ENCODE assay signal across 22 cellular contexts in the genomic region with DNA sequence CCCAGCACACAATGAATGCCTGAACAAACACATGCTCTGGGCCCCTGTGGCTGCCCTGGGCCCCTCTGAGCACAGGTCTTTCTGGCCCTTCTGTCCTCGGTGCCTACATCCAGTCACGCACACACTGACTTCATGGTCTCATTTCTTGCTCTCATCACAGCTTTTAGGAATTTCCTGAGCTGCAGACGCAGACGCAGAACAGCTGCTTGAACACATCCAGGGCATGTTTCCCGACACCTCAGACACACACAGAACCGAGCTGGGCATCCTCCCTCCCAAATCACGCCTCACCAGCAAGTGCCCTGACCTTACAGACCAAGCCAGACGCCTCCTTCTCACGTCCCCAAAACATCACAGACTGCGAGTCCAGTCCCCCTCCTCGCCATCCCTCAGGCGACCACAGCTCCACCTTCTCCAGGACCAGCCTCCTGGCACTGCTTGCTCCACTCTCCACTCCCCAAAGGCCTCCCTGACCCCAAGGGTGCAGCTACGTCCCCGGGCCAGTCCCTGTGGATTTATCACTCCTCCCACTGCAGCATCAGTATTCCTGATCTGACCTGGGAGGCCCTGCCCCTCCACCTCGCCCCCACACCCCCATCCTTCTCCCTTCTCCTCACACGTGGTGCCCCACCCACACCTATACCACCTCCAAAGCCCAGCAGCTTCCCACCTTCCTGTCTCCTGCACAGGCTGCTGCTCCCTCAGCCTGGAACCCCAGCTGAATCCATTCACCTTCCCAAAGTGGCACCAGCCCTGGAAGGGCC. TPM values are rescaled to one million over a fixed set of nuclear protein-coding genes. Genes with fewer than 3 reads are reported as not detected.
DNase-seq lines count a peak whose midpoint lies in the region; ATAC-seq, FAIRE-seq and TF ChIP-seq lines count a peak whose summit lies in the region.
"Had no signal": no experiment of that assay in that cellular context is flagged by ENCODE, and none has a peak within 500 bp of the region (broad histone marks: within the 10 kb centered on the region; RNA-seq: fewer than 3 reads in every experiment).

No MANE protein-coding gene starts in this region.

- TF ChIP-seq POLR2A in K562 (conservative IDR thresholded peaks at IDR 0.05), result no peak

- 92% methylated on average over 15 of the region's 16 CpGs for WGBS in K562 (ENCODE audit: insufficient coverage, low coverage, missing lambda C conversion rate)

- peaks cover 12 to 26% of the 10 kb centered on the region in 2 experiments; a peak in 4 of 5 replicates for H3K4me1 ChIP-seq in K562 (replicated peaks in 1 of 2; ENCODE audit: control insufficient read depth in 2 of 2, insufficient read depth in 2 of 2, low read length in 2 of 2)
- H3K4me1 ChIP-seq: vagina had no signal

- H3K4me3 Mint-ChIP-seq in stimulated activated naive B cell treated with anti-CD40 and anti-IgM and Interleukin-4, amounts not matched to agents 10 μg/mL and 1 μg/mL and 100 μg/mL, for 72 hours, result no peak overlapping the region
- H3K4me3 Mint-ChIP-seq in immature natural killer cell, result no peak overlapping the region

- peaks cover 21 to 25% of the 10 kb centered on the region in 2 donors for H3K36me3 Mint-ChIP-seq in stimulated activated naive B cell treated with anti-CD40 and anti-IgM and Interleukin-4, amounts not matched to agents 10 μg/mL and 1 μg/mL and 100 μg/mL, for 72 hours
- peaks cover 14 to 28% (median 20%) of the 10 kb centered on the region in 3 donors for H3K36me3 Mint-ChIP-seq in immature natural killer cell

- no peak overlapping the region for H3K4me2 ChIP-seq in K562 (ENCODE audit: insufficient read depth, low read length)

- peak; percentile 31 for DNase-seq in activated effector memory CD4-positive, alpha-beta T cell treated with anti-CD3 and anti-CD28 coated beads, Interleukin-2, amount 50 U/mL, for 16 hours
- no peak for DNase-seq in activated effector memory CD4-positive, alpha-beta T cell treated with Interleukin-2 at 50 U/mL for 16 hours
- DNase-seq in K562 (ENCODE audit: extremely low read depth in 1 of 4, low spot score in 3 of 4) (no peak), head of caudate nucleus (peak in 37 of 42 donors; percentile 26 to 84 (median 57)), NCI-H526 treated with DMSO at 0.1 percent for 48 hours (lab: John Stamatoyannopoulos, UW) (no peak), immature natural killer cell (no peak)
- DNase-seq in stimulated activated naive B cell treated with anti-CD40 and anti-IgM and Interleukin-4, amounts not matched to agents 10 μg/mL and 1 μg/mL and 100 μg/mL, for 72 hours, result no peak
- DNase-seq: activated CD4-positive, CD25-positive, alpha-beta regulatory T cell; central memory CD4-positive, alpha-beta T cell; effector memory CD4-positive, alpha-beta T cell; heart right ventricle; left ventricle myocardium superior; NCI-H1105; NCI-H2081 treated with DMSO at 0.1 percent for 48 hours; NCI-H526; retina; T-helper 9 cell had no signal

- no peak for FAIRE-seq in K562 (lab: Jason Lieb, UNC)
- FAIRE-seq: D721Med had no signal

- no peaks in the 10 kb centered on the region for H3K9me1 ChIP-seq in K562 (ENCODE audit: control insufficient read depth, insufficient read depth, low read length)

- peaks cover 17% of the 10 kb centered on the region for H3K9me3 ChIP-seq in K562 (replicated peaks; ENCODE audit: control insufficient read depth, insufficient read depth, low read depth, low read length)
- H3K9me3 ChIP-seq: heart right ventricle, vagina had no signal

- TF ChIP-seq EP300 in K562 (IDR thresholded peaks at IDR 0.05; ENCODE audit: low read length), result no peak

- no peak overlapping the region for H3K4me3 ChIP-seq in K562
- H3K4me3 ChIP-seq: heart right ventricle, vagina had no signal

- intact Hi-C loops in K562 (cut with micrococcal nuclease), result no loop called here
- intact Hi-C loops in head of caudate nucleus (cut with DNase I), result no loop called here

- H2AFZ ChIP-seq in K562 (ENCODE audit: low read depth, low read length), result no peak overlapping the region

- CTCF ChIA-PET in K562 (lab: Yijun Ruan, JAX; ENCODE audit: low intra/inter-chr PET ratio), result no interaction called here

- POLR2A ChIA-PET in K562 (lab: Yijun Ruan, JAX), result interaction anchor here (0.7 to 2.3 kb wide), 2 partner anchors 12 to 16 kb away, joined by 4 to 10 read pairs; partner anchors contain the start of genes BET1L and RIC8A

- no peaks in the 10 kb centered on the region for H3K27me3 ChIP-seq in K562 (ENCODE audit: control insufficient read depth in 2 of 2, insufficient read depth in 2 of 2, low read length in 2 of 2)
- H3K27me3 ChIP-seq: heart right ventricle, vagina had no signal

- H3K27ac ChIP-seq in K562 (ENCODE audit: extremely low read depth, low read depth, low read length), result no peak overlapping the region; the same call in 2 of the 3 replicates
- H3K27ac ChIP-seq: C4-2B, vagina had no signal

- peaks cover 12 to 16% of the 10 kb centered on the region in 2 donors for H3K4me1 Mint-ChIP-seq in stimulated activated naive B cell treated with anti-CD40 and anti-IgM and Interleukin-4, amounts not matched to agents 10 μg/mL and 1 μg/mL and 100 μg/mL, for 72 hours
- H3K4me1 Mint-ChIP-seq in immature natural killer cell, result no peaks in the 10 kb centered on the region

- peaks cover 37% of the 10 kb centered on the region; the same call in 2 of the 3 replicates for H3K36me3 ChIP-seq in K562 (ENCODE audit: control insufficient read depth, insufficient read depth, low read length)
- H3K36me3 ChIP-seq: vagina had no signal

- H3K79me2 ChIP-seq in K562 (ENCODE audit: control insufficient read depth, insufficient read depth, low read length), result peaks cover 3% of the 10 kb centered on the region; the same call in 1 of the 3 replicates

- no peak for TF ChIP-seq CTCF in K562 (IDR thresholded peaks at IDR 0.05 in 2 of 3, conservative IDR thresholded peaks at IDR 0.05 in 1 of 3; ENCODE audit: insufficient read depth in 2 of 3, low read depth in 1 of 3, low read length in 3 of 3)

- no peaks in the 10 kb centered on the region for H3K27me3 Mint-ChIP-seq in stimulated activated naive B cell treated with anti-CD40 and anti-IgM and Interleukin-4, amounts not matched to agents 10 μg/mL and 1 μg/mL and 100 μg/mL, for 72 hours
- peaks cover 0 to 4% (median 2%) of the 10 kb centered on the region in 3 donors for H3K27me3 Mint-ChIP-seq in immature natural killer cell (ENCODE audit: low read depth in 3 of 3)

- no peak for TF ChIP-seq RAD21 in K562 (CRISPR knock-in tag; conservative IDR thresholded peaks at IDR 0.05 in 1 of 2, IDR thresholded peaks at IDR 0.05 in 1 of 2)

- no TSS peak for BruUV-seq in K562 (replicated peaks; lab: Mats Ljungman, UMichigan)

- H3K9ac ChIP-seq in K562 (ENCODE audit: insufficient read depth in 1 of 2, low read depth in 2 of 2, low read length in 2 of 2), result peak overlapping the region in 1 of 2 experiments; percentile 55; a peak in 2 of 4 replicates

- H3K9me3 Mint-ChIP-seq in stimulated activated naive B cell treated with anti-CD40 and anti-IgM and Interleukin-4, amounts not matched to agents 10 μg/mL and 1 μg/mL and 100 μg/mL, for 72 hours, result no peaks in the 10 kb centered on the region
- H3K9me3 Mint-ChIP-seq in immature natural killer cell, result no peaks in the 10 kb centered on the region

- ATAC-seq in K562 (no peak), GM19035 (IDR thresholded peaks at IDR 0.05; ENCODE audit: unreplicated experiment) (no peak)
- ATAC-seq in stimulated activated naive B cell treated with anti-CD40 and anti-IgM and Interleukin-4, amounts not matched to agents 10 μg/mL and 1 μg/mL and 100 μg/mL, for 72 hours (replicated peaks), result no peak
- ATAC-seq: left ventricle myocardium superior had no signal

- in situ Hi-C loops in K562 (cut with MboI), result no loop called here

- peak overlapping the region; percentile 70 for H3K27ac Mint-ChIP-seq in stimulated activated naive B cell treated with anti-CD40 and anti-IgM and Interleukin-4, amounts not matched to agents 10 μg/mL and 1 μg/mL and 100 μg/mL, for 72 hours
- H3K27ac Mint-ChIP-seq in immature natural killer cell, result peak overlapping the region in 3 of 6 donors; percentile 31 to 65 (median 35)

- no peaks in the 10 kb centered on the region for H4K20me1 ChIP-seq in K562 (replicated peaks; ENCODE audit: control insufficient read depth, insufficient read depth, low read length)

RNA-seq across cellular contexts. Expression of gene SIRT3, which starts 12.9 kb away (rescaled TPM):
- total RNA-seq in K562 (2011; cell fraction: chromatin; rRNA removed; ENCODE audit: low replicate concordance), result 63.3 and 67.6 TPM in 2 replicates
- 36.5 and 39.2 TPM in 2 replicates for total RNA-seq in K562 (2011; cell fraction: nucleolus; rRNA removed)
- total RNA-seq in K562 (2011; cell fraction: nucleoplasm; rRNA removed), result 42.6 and 50.4 TPM in 2 replicates
- total RNA-seq in K562 (2014; rRNA removed), result 13.3 and 14.5 TPM in 2 replicates
- 8.6 and 8.7 TPM in 2 replicates for total RNA-seq in K562 (2014; rRNA removed; fragmentation: Illumina TruSeq; extraction: Trizol)
- total RNA-seq in K562 (2015; rRNA removed; fragmentation: Illumina TruSeq; extraction: Trizol), result 8.2 and 10.0 TPM in 2 replicates
- total RNA-seq in K562 (2021), result 14.9 and 15.2 TPM in 2 replicates
- polyA plus RNA-seq in K562 (2011; rRNA removed), result 21.0 and 21.2 TPM in 2 replicates
- 28.7 and 34.0 TPM in 2 replicates for polyA plus RNA-seq in K562 (2011; cell fraction: cytosol; rRNA removed)
- 35.7 and 37.1 TPM in 2 replicates for polyA plus RNA-seq in K562 (2011; cell fraction: nucleus; rRNA removed)
- polyA plus RNA-seq in K562 (2012), result 19.8 and 24.0 TPM in 2 replicates
- 18.4 and 20.5 TPM in 2 replicates for polyA plus RNA-seq in K562 (2014; fragmentation: Illumina TruSeq; extraction: Trizol)
- 1 to 10 TPM; 1.9 to 2.9 TPM for polyA plus RNA-seq in K562 (2014; fragmentation: Nextera tagmentation; extraction: Ambion mirVana)
- polyA plus RNA-seq in K562 (2014; rRNA removed), result 23.8 and 27.5 TPM in 2 replicates
- 15.4 and 17.4 TPM in 2 replicates for polyA minus RNA-seq in K562 (2011; rRNA and poly(A)+ RNA removed)
- polyA minus RNA-seq in K562 (2011; cell fraction: cytosol; rRNA and poly(A)+ RNA removed), result 5.5 and 16.2 TPM in 2 replicates
- 10.7 and 13.6 TPM in 2 replicates for polyA minus RNA-seq in K562 (2011; cell fraction: nucleus; rRNA and poly(A)+ RNA removed)
- polyA plus RNA-seq in immature natural killer cell, result 10 to 100 TPM in 1 of 3 donors, 1 to 10 TPM in 2; 6.7 to 11.1 (median 7.4) TPM

RNA-seq across cellular contexts. Expression of gene PSMD13, which starts 13.6 kb away (rescaled TPM):
- 209 and 273 TPM in 2 replicates for total RNA-seq in K562 (2011; cell fraction: chromatin; rRNA removed; ENCODE audit: low replicate concordance)
- 153 and 159 TPM in 2 replicates for total RNA-seq in K562 (2011; cell fraction: nucleolus; rRNA removed)
- 172 and 176 TPM in 2 replicates for total RNA-seq in K562 (2011; cell fraction: nucleoplasm; rRNA removed)
- total RNA-seq in K562 (2014; rRNA removed) (279 and 309 TPM in 2 replicates), K562 (2014; rRNA removed; fragmentation: Illumina TruSeq; extraction: Trizol) (199 and 209 TPM in 2 replicates), K562 (2015; rRNA removed; fragmentation: Illumina TruSeq; extraction: Trizol) (176 and 185 TPM in 2 replicates), K562 (2021) (236 and 254 TPM in 2 replicates)
- polyA plus RNA-seq in K562 (2011; rRNA removed) (225 and 267 TPM in 2 replicates), K562 (2014; fragmentation: Illumina TruSeq; extraction: Trizol) (225 and 237 TPM in 2 replicates), K562 (2014; fragmentation: Nextera tagmentation; extraction: Ambion mirVana) (100 to 1,000 TPM; 370 to 383 TPM), K562 (2014; rRNA removed) (292 and 304 TPM in 2 replicates), immature natural killer cell (100 to 1,000 TPM; 257 to 353 (median 345) TPM)
- 208 and 225 TPM in 2 replicates for polyA plus RNA-seq in K562 (2011; cell fraction: cytosol; rRNA removed)
- polyA plus RNA-seq in K562 (2011; cell fraction: nucleus; rRNA removed), result 238 and 252 TPM in 2 replicates
- polyA plus RNA-seq in K562 (2012), result 146 and 216 TPM in 2 replicates
- 144 and 174 TPM in 2 replicates for polyA minus RNA-seq in K562 (2011; rRNA and poly(A)+ RNA removed)
- polyA minus RNA-seq in K562 (2011; cell fraction: cytosol; rRNA and poly(A)+ RNA removed), result 61.1 and 89.0 TPM in 2 replicates
- polyA minus RNA-seq in K562 (2011; cell fraction: nucleus; rRNA and poly(A)+ RNA removed), result 54.5 and 75.3 TPM in 2 replicates

RNA-seq across cellular contexts. Expression of gene RIC8A, which starts 15.7 kb away (rescaled TPM):
- total RNA-seq in K562 (2011; cell fraction: chromatin; rRNA removed; ENCODE audit: low replicate concordance), result 113 and 349 TPM in 2 replicates
- 221 and 252 TPM in 2 replicates for total RNA-seq in K562 (2011; cell fraction: nucleolus; rRNA removed)
- 129 and 148 TPM in 2 replicates for total RNA-seq in K562 (2011; cell fraction: nucleoplasm; rRNA removed)
- 92.6 and 135 TPM in 2 replicates for total RNA-seq in K562 (2014; rRNA removed)
- 43.5 and 50.6 TPM in 2 replicates for total RNA-seq in K562 (2014; rRNA removed; fragmentation: Illumina TruSeq; extraction: Trizol)
- 85.8 and 86.3 TPM in 2 replicates for total RNA-seq in K562 (2015; rRNA removed; fragmentation: Illumina TruSeq; extraction: Trizol)
- 103 and 108 TPM in 2 replicates for total RNA-seq in K562 (2021)
- polyA plus RNA-seq in K562 (2011; rRNA removed), result 72.1 and 81.8 TPM in 2 replicates
- polyA plus RNA-seq in K562 (2011; cell fraction: cytosol; rRNA removed), result 86.8 and 148 TPM in 2 replicates
- polyA plus RNA-seq in K562 (2011; cell fraction: nucleus; rRNA removed), result 298 and 428 TPM in 2 replicates
- polyA plus RNA-seq in K562 (2012), result 79.6 and 101 TPM in 2 replicates
- polyA plus RNA-seq in K562 (2014; fragmentation: Illumina TruSeq; extraction: Trizol), result 88.1 and 93.2 TPM in 2 replicates
- 10 to 100 TPM; 10.7 to 13.6 TPM for polyA plus RNA-seq in K562 (2014; fragmentation: Nextera tagmentation; extraction: Ambion mirVana)
- polyA plus RNA-seq in K562 (2014; rRNA removed), result 69.6 and 109 TPM in 2 replicates
- 54.7 and 72.9 TPM in 2 replicates for polyA minus RNA-seq in K562 (2011; rRNA and poly(A)+ RNA removed)
- polyA minus RNA-seq in K562 (2011; cell fraction: cytosol; rRNA and poly(A)+ RNA removed), result 45.9 and 91.2 TPM in 2 replicates
- polyA minus RNA-seq in K562 (2011; cell fraction: nucleus; rRNA and poly(A)+ RNA removed), result 83.9 and 102 TPM in 2 replicates
- polyA plus RNA-seq in immature natural killer cell, result 100 to 1,000 TPM in 2 of 3 donors, 10 to 100 TPM in 1; 91.0 to 132 (median 106) TPM

RNA-seq across cellular contexts. Expression of gene BET1L, which starts 16.0 kb away (rescaled TPM):
- total RNA-seq in K562 (2011; cell fraction: chromatin; rRNA removed; ENCODE audit: low replicate concordance), result 168 and 375 TPM in 2 replicates
- 219 and 250 TPM in 2 replicates for total RNA-seq in K562 (2011; cell fraction: nucleolus; rRNA removed)
- total RNA-seq in K562 (2011; cell fraction: nucleoplasm; rRNA removed), result 182 and 198 TPM in 2 replicates
- total RNA-seq in K562 (2014; rRNA removed), result 18.3 and 26.8 TPM in 2 replicates
- total RNA-seq in K562 (2014; rRNA removed; fragmentation: Illumina TruSeq; extraction: Trizol), result 12.6 and 18.8 TPM in 2 replicates
- 19.9 and 21.3 TPM in 2 replicates for total RNA-seq in K562 (2015; rRNA removed; fragmentation: Illumina TruSeq; extraction: Trizol)
- 55.9 and 59.7 TPM in 2 replicates for total RNA-seq in K562 (2021)
- 69.1 and 111 TPM in 2 replicates for polyA plus RNA-seq in K562 (2011; rRNA removed)
- polyA plus RNA-seq in K562 (2011; cell fraction: cytosol; rRNA removed), result 133 and 146 TPM in 2 replicates
- polyA plus RNA-seq in K562 (2011; cell fraction: nucleus; rRNA removed), result 154 and 183 TPM in 2 replicates
- 42.7 and 71.4 TPM in 2 replicates for polyA plus RNA-seq in K562 (2012)
- 65.3 and 66.3 TPM in 2 replicates for polyA plus RNA-seq in K562 (2014; fragmentation: Illumina TruSeq; extraction: Trizol)
- 10 to 100 TPM in 1 of 2 experiments, 1 to 10 TPM in 1; 9.9 to 12.1 TPM for polyA plus RNA-seq in K562 (2014; fragmentation: Nextera tagmentation; extraction: Ambion mirVana)
- polyA plus RNA-seq in K562 (2014; rRNA removed), result 41.1 and 49.5 TPM in 2 replicates
- 80.3 and 82.9 TPM in 2 replicates for polyA minus RNA-seq in K562 (2011; rRNA and poly(A)+ RNA removed)
- 38.7 and 41.0 TPM in 2 replicates for polyA minus RNA-seq in K562 (2011; cell fraction: cytosol; rRNA and poly(A)+ RNA removed)
- 94.4 and 132 TPM in 2 replicates for polyA minus RNA-seq in K562 (2011; cell fraction: nucleus; rRNA and poly(A)+ RNA removed)
- 10 to 100 TPM; 12.1 to 39.5 (median 24.6) TPM for polyA plus RNA-seq in immature natural killer cell

RNA-seq across cellular contexts. Expression of gene SCGB1C1, which starts 30.3 kb away (rescaled TPM):
- total RNA-seq in K562 (2011; cell fraction: chromatin; rRNA removed; ENCODE audit: low replicate concordance), result not detected in 2 replicates
- total RNA-seq in K562 (2011; cell fraction: nucleolus; rRNA removed), result not detected in 2 replicates
- not detected in 2 replicates for total RNA-seq in K562 (2011; cell fraction: nucleoplasm; rRNA removed)
- total RNA-seq in K562 (2014; rRNA removed) (not detected in 2 replicates), K562 (2014; rRNA removed; fragmentation: Illumina TruSeq; extraction: Trizol) (not detected in 2 replicates), K562 (2015; rRNA removed; fragmentation: Illumina TruSeq; extraction: Trizol) (not detected in 2 replicates), K562 (2021) (not detected in 2 replicates)
- polyA plus RNA-seq in K562 (2011; rRNA removed) (not detected in 2 replicates), K562 (2014; fragmentation: Illumina TruSeq; extraction: Trizol) (not detected in 2 replicates), K562 (2014; fragmentation: Nextera tagmentation; extraction: Ambion mirVana) (not detected), K562 (2014; rRNA removed) (not detected in 2 replicates), immature natural killer cell (not detected)
- not detected in 2 replicates for polyA plus RNA-seq in K562 (2011; cell fraction: cytosol; rRNA removed)
- polyA plus RNA-seq in K562 (2011; cell fraction: nucleus; rRNA removed), result not detected in 2 replicates
- polyA plus RNA-seq in K562 (2012), result not detected in 2 replicates
- not detected in 2 replicates for polyA minus RNA-seq in K562 (2011; rRNA and poly(A)+ RNA removed)
- not detected in 2 replicates for polyA minus RNA-seq in K562 (2011; cell fraction: cytosol; rRNA and poly(A)+ RNA removed)
- not detected in 2 replicates for polyA minus RNA-seq in K562 (2011; cell fraction: nucleus; rRNA and poly(A)+ RNA removed)
- total RNA-seq: A673, heart right ventricle, left ventricle myocardium superior, vagina had no signal
- polyA plus RNA-seq: heart right ventricle had no signal

Comparison
In these comparisons a context has a peak if more than half of its experiments do, and no peak if none do; other contexts are left out.
1. DNase-seq: peak in activated effector memory CD4-positive, alpha-beta T cell treated with anti-CD3 and anti-CD28 coated beads, Interleukin-2, amount 50 U/mL, for 16 hours (single experiment) and head of caudate nucleus (37 of 42); none in activated effector memory CD4-positive, alpha-beta T cell treated with Interleukin-2 at 50 U/mL for 16 hours (single experiment), K562 (0 of 4), stimulated activated naive B cell treated with anti-CD40 and anti-IgM and Interleukin-4, amounts not matched to agents 10 μg/mL and 1 μg/mL and 100 μg/mL, for 72 hours (single experiment), NCI-H526 treated with DMSO at 0.1 percent for 48 hours (single experiment) and immature natural killer cell (0 of 3).